Comparison of ENCODE assay signal across 10 cellular contexts in the genomic region with DNA sequence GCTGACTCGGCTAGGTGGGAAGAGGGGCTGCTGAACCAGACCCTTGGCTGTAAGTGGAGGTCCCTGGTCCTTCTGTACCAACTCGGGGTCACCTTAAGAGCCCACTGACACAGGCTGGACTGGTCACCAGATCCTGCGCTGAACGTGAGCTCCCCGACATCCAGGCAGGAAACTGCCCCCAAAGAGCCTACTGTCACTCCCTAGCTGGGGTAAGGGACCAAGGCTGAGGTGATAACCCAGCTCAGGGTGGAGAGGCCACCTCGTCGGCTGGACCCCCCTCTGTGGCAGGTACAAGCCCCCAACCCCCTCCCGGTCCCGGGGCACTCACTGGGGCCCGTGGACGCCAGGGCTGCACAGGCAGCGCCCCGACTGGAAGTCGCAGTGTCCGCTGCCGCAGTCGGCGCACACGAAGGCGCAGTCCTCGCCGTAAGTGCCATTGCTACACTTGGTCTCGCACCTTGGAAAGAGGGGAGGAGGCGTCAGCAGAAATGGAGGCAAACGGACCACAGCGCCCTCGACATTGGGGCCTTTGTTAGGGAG. TPM values are rescaled to one million over a fixed set of nuclear protein-coding genes. Genes with fewer than 3 reads are reported as not detected.
DNase-seq lines count a peak whose midpoint lies in the region; ATAC-seq and TF ChIP-seq lines count a peak whose summit lies in the region.
"Had no signal": no experiment of that assay in that cellular context is flagged by ENCODE, and none has a peak within 500 bp of the region (broad histone marks: within the 10 kb centered on the region; RNA-seq: fewer than 3 reads in every experiment).

No MANE protein-coding gene starts in this region.

- no peak overlapping the region for H3K9ac ChIP-seq in smooth muscle cell (ENCODE audit: low read depth)
- no peak overlapping the region for H3K9ac ChIP-seq in Karpas-422 (ENCODE audit: low read length)

- H3K79me2 ChIP-seq in smooth muscle cell (ENCODE audit: low read depth) (peaks cover 28% of the 10 kb centered on the region), Karpas-422 (ENCODE audit: low read length) (no peaks in the 10 kb centered on the region)

- POLR2A ChIA-PET in activated CD4-positive, alpha-beta T cell treated with anti-CD3 and anti-CD28 coated beads for 36 hours (lab: Charles Lee) = no interaction called here

- H3K36me3 Mint-ChIP-seq in activated CD4-positive, alpha-beta T cell treated with anti-CD3 and anti-CD28 coated beads for 36 hours (ENCODE audit: low read depth) = no peaks in the 10 kb centered on the region
- H3K36me3 Mint-ChIP-seq in T-helper 17 cell (ENCODE audit: low read depth) = peaks cover 3% of the 10 kb centered on the region

- H3K27ac Mint-ChIP-seq in activated CD4-positive, alpha-beta T cell treated with anti-CD3 and anti-CD28 coated beads for 36 hours = no peak overlapping the region
- no peak overlapping the region for H3K27ac Mint-ChIP-seq in T-helper 17 cell

- H4K20me1 ChIP-seq in smooth muscle cell (ENCODE audit: low read depth) (peaks cover 81% of the 10 kb centered on the region), Karpas-422 (ENCODE audit: insufficient read depth, low read depth, low read length) (no peaks in the 10 kb centered on the region)

- peaks cover 44% of the 10 kb centered on the region for H3K27me3 Mint-ChIP-seq in activated CD4-positive, alpha-beta T cell treated with anti-CD3 and anti-CD28 coated beads for 36 hours
- peaks cover 23% of the 10 kb centered on the region for H3K27me3 Mint-ChIP-seq in T-helper 17 cell

- H2AFZ ChIP-seq in smooth muscle cell (ENCODE audit: low read depth) (no peak overlapping the region), Karpas-422 (ENCODE audit: low read length) (no peak overlapping the region)

- H3K27ac ChIP-seq in smooth muscle cell (ENCODE audit: low read depth) (no peak overlapping the region), Karpas-422 (ENCODE audit: low read length) (no peak overlapping the region)

- H3K36me3 ChIP-seq in smooth muscle cell (ENCODE audit: low read depth) (no peaks in the 10 kb centered on the region), Karpas-422 (ENCODE audit: insufficient read depth, low read length) (no peaks in the 10 kb centered on the region)

- 95% methylated on average over 27 of the region's 27 CpGs for WGBS in smooth muscle cell (ENCODE audit: low lambda C conversion rate)

- H3K9me3 Mint-ChIP-seq in activated CD4-positive, alpha-beta T cell treated with anti-CD3 and anti-CD28 coated beads for 36 hours (ENCODE audit: low read depth) = no peaks in the 10 kb centered on the region

- H3K9me3 ChIP-seq in T-helper 17 cell (ENCODE audit: control insufficient read depth, low read length, poor library complexity, severe bottlenecking) = no peaks in the 10 kb centered on the region
- H3K9me3 ChIP-seq in smooth muscle cell (replicated peaks; ENCODE audit: low read depth) = no peaks in the 10 kb centered on the region
- H3K9me3 ChIP-seq in Karpas-422 (ENCODE audit: low read length) = no peaks in the 10 kb centered on the region

- H3F3A ChIP-seq in smooth muscle cell (ENCODE audit: low read depth) = peaks cover 4% of the 10 kb centered on the region

- TF ChIP-seq CTCF in smooth muscle cell (IDR thresholded peaks at IDR 0.05; ENCODE audit: borderline replicate concordance, insufficient read depth, poor library complexity, severe bottlenecking) = no peak

- no peak for DNase-seq in activated CD4-positive, alpha-beta T cell treated with anti-CD3 and anti-CD28 coated beads for 36 hours
- DNase-seq in activated CD4-positive, alpha-beta T cell treated with anti-CD3 and anti-CD28 coated beads, Interleukin-2, amount 50 U/mL, for 1 hour = no peak
- DNase-seq in T-helper 17 cell = no peak
- peak; percentile 18 for DNase-seq in germinal center (ENCODE audit: low spot score)
- DNase-seq in smooth muscle cell (lab: John Stamatoyannopoulos, UW; ENCODE audit: unreplicated experiment) = no peak
- DNase-seq in Karpas-422 = no peak
- DNase-seq in A172 (ENCODE audit: low spot score) = no peak
- DNase-seq in occipital lobe (lab: John Stamatoyannopoulos, UW) = no peak
- DNase-seq: GOT3, NCI-H510A had no signal

- H3K4me2 ChIP-seq in smooth muscle cell (peak overlapping the region; percentile 81), Karpas-422 (ENCODE audit: low read depth, low read length, poor library complexity, severe bottlenecking) (no peak overlapping the region)

- H3K4me1 ChIP-seq in smooth muscle cell (ENCODE audit: low read depth) = no peaks in the 10 kb centered on the region
- H3K4me1 ChIP-seq in Karpas-422 (ENCODE audit: low read length) = no peaks in the 10 kb centered on the region

- no peaks in the 10 kb centered on the region for H3K27me3 ChIP-seq in smooth muscle cell (ENCODE audit: low read depth)
- H3K27me3 ChIP-seq in Karpas-422 (ENCODE audit: low read length) = no peaks in the 10 kb centered on the region

- no peaks in the 10 kb centered on the region for H3K9me2 ChIP-seq in Karpas-422 (replicated peaks; ENCODE audit: insufficient read depth, low read length)

- H3K4me1 Mint-ChIP-seq in activated CD4-positive, alpha-beta T cell treated with anti-CD3 and anti-CD28 coated beads for 36 hours = peaks cover 10% of the 10 kb centered on the region
- peaks cover 15% of the 10 kb centered on the region for H3K4me1 Mint-ChIP-seq in T-helper 17 cell

- H3K4me3 Mint-ChIP-seq in activated CD4-positive, alpha-beta T cell treated with anti-CD3 and anti-CD28 coated beads for 36 hours = peak overlapping the region; percentile 68
- peak overlapping the region; percentile 93 for H3K4me3 Mint-ChIP-seq in T-helper 17 cell

- CTCF ChIA-PET in activated CD4-positive, alpha-beta T cell treated with anti-CD3 and anti-CD28 coated beads for 36 hours (lab: Charles Lee) = interaction anchor here (1.6 kb wide), 1 partner anchor 26 kb away, joined by 5 read pairs; no protein-coding TSS in a partner anchor

- intact Hi-C loops in activated CD4-positive, alpha-beta T cell treated with anti-CD3 and anti-CD28 coated beads for 36 hours (cut with DNase I, micrococcal nuclease) = no loop called here

- ATAC-seq in activated CD4-positive, alpha-beta T cell treated with anti-CD3 and anti-CD28 coated beads for 36 hours = no peak
- no peak for ATAC-seq in T-helper 17 cell

- H3K4me3 ChIP-seq in smooth muscle cell (no peak overlapping the region), Karpas-422 (ENCODE audit: low read length) (no peak overlapping the region)

RNA-seq across cellular contexts. Expression of a gene that starts 7.5 kb away (rescaled TPM):
- total RNA-seq in activated CD4-positive, alpha-beta T cell treated with anti-CD3 and anti-CD28 coated beads for 36 hours = under 1 TPM; 0.39 to 0.46 TPM
- total RNA-seq in T-helper 17 cell (1 to 10 TPM; 3.1 to 3.6 TPM), smooth muscle cell (30.9 and 32.8 TPM in 2 replicates), occipital lobe (1.7 TPM)
- polyA plus RNA-seq in smooth muscle cell = 70.9 and 89.8 TPM in 2 replicates
- total RNA-seq in Karpas-422 (2014; rRNA removed; shearing (Covaris generic); ENCODE audit: low replicate concordance) = 0.67 and 2.2 TPM in 2 replicates
- 38.2 and 46.6 TPM in 2 replicates for total RNA-seq in A172 (2014; rRNA removed; shearing (Covaris generic))

RNA-seq across cellular contexts. Expression of a gene that starts 36.2 kb away (rescaled TPM):
- total RNA-seq in activated CD4-positive, alpha-beta T cell treated with anti-CD3 and anti-CD28 coated beads for 36 hours = 10 to 100 TPM in 1 of 2 experiments, 1 to 10 TPM in 1; 6.5 to 10.3 TPM
- total RNA-seq in T-helper 17 cell (1 to 10 TPM; 5.2 to 5.6 TPM), smooth muscle cell (11.8 and 12.5 TPM in 2 replicates), occipital lobe (46.2 TPM)
- 12.1 and 14.3 TPM in 2 replicates for polyA plus RNA-seq in smooth muscle cell
- not detected in 2 replicates for total RNA-seq in Karpas-422 (2014; rRNA removed; shearing (Covaris generic); ENCODE audit: low replicate concordance)
- 8.5 and 10.8 TPM in 2 replicates for total RNA-seq in A172 (2014; rRNA removed; shearing (Covaris generic))
